ENCODE assay signal across 19 cellular contexts in the genomic region with DNA sequence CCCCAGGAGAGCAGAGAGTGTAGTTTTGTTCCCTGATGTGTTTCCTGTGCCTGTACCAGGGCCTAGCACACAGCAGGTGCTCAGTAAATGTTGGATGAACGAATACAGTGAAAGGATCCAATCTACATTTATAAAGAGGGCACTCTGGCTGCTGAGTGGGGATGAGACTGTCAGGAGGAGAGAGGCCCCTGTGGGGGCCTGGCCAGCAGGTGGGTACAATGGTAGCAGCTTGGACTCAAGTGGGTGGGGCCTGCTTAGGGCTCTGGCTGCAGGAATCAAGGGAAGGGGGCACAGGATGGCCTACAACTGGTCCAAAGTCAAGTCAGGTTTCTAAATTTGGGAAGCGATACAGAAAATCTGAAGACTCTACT.
A peak's percentile ranks its signal among the peaks of the same experiment; 100 is the strongest.
DNase-seq lines count a peak whose midpoint lies in the region; ATAC-seq, FAIRE-seq and TF ChIP-seq lines count a peak whose summit lies in the region.
"Had no signal": no experiment of that assay in that cellular context is flagged by ENCODE, and none has a peak within 500 bp of the region (broad histone marks: within the 10 kb centered on the region; RNA-seq: fewer than 3 reads in every experiment).

No MANE protein-coding gene starts in this region.

- H3K36me3 Mint-ChIP-seq in T-helper 1 cell treated with Interleukin-12 subunit alpha and Interleukin-12 subunit beta and Interleukin-4 antibody, amounts not matched to agents 30 μg/mL and 1 μg/mL, for 36 hours (ENCODE audit: low read depth) = peaks cover 8% of the 10 kb centered on the region
- H3K36me3 Mint-ChIP-seq in GM23338 (ENCODE audit: low read depth) = peaks cover 5% of the 10 kb centered on the region
- H3K36me3 Mint-ChIP-seq in astrocyte (ENCODE audit: low read depth, unreplicated experiment) = no peaks in the 10 kb centered on the region
- H3K36me3 Mint-ChIP-seq in nephron progenitor cell (ENCODE audit: low read depth) = no peaks in the 10 kb centered on the region

- H3K79me2 ChIP-seq in GM23338 (replicated peaks; ENCODE audit: insufficient read depth) (peaks cover 14% of the 10 kb centered on the region), astrocyte (ENCODE audit: insufficient read depth, low read length) (peaks cover 6% of the 10 kb centered on the region)

- H3K4me1 ChIP-seq in GM23338 (ENCODE audit: insufficient read depth) (peaks cover 37% of the 10 kb centered on the region), astrocyte (ENCODE audit: insufficient read depth, low read length) (peaks cover 17% of the 10 kb centered on the region)

- no peaks in the 10 kb centered on the region for H4K20me1 ChIP-seq in GM23338 (replicated peaks; ENCODE audit: insufficient read depth)
- peaks cover 18% of the 10 kb centered on the region for H4K20me1 ChIP-seq in astrocyte (ENCODE audit: insufficient read depth, low read length)

- no peaks in the 10 kb centered on the region for H3K9me2 ChIP-seq in GM23338 (ENCODE audit: insufficient read depth)

- in situ Hi-C loops in GM13977 (cut with MboI; ENCODE audit: low pct_unique_long_range_greater_than_20kb, low sequenced_read_pairs, unreplicated experiment) = no loop called here

- peak overlapping the region; percentile 13; the same call in 1 of the 2 replicates for H3K4me3 ChIP-seq in GM23338
- H3K4me3 ChIP-seq in astrocyte (ENCODE audit: insufficient read depth, low read depth, low read length) = no peak overlapping the region
- H3K4me3 ChIP-seq: lung, MG63, suprapubic skin had no signal

- H3K9ac ChIP-seq in astrocyte (ENCODE audit: low read length) = no peak overlapping the region

- TF ChIP-seq CTCF in GM23338 (conservative IDR thresholded peaks at IDR 0.05; ENCODE audit: low read depth in 2 of 2) = no peak
- no peak for TF ChIP-seq CTCF in astrocyte (IDR thresholded peaks at IDR 0.05; ENCODE audit: insufficient read depth, low read depth, low read length)
- TF ChIP-seq CTCF in nephron progenitor cell (IDR thresholded peaks at IDR 0.05) = no peak
- no peak for TF ChIP-seq CTCF in GM13977 (IDR thresholded peaks at IDR 0.05; ENCODE audit: extremely low read depth, insufficient read depth, missing control alignments)

- ATAC-seq in GM23338 = peak; percentile 56
- ATAC-seq in GM18498 (IDR thresholded peaks at IDR 0.05; ENCODE audit: unreplicated experiment) = no peak
- ATAC-seq: activated CD8-positive, alpha-beta T cell treated with anti-CD3 and anti-CD28 coated beads for 36 hours had no signal

- H3K4me3 Mint-ChIP-seq in T-helper 1 cell treated with Interleukin-12 subunit alpha and Interleukin-12 subunit beta and Interleukin-4 antibody, amounts not matched to agents 30 μg/mL and 1 μg/mL, for 36 hours = peak overlapping the region; percentile 55
- H3K4me3 Mint-ChIP-seq in GM23338 (peak overlapping the region; percentile 3; the same call in 1 of the 3 replicates), astrocyte (ENCODE audit: unreplicated experiment) (peak overlapping the region; percentile 8), nephron progenitor cell (peak overlapping the region; percentile 58)
- H3K4me3 Mint-ChIP-seq: activated CD8-positive, alpha-beta T cell treated with anti-CD3 and anti-CD28 coated beads for 36 hours had no signal

- H3K4me2 ChIP-seq in GM23338 (peak overlapping the region; percentile 16), astrocyte (ENCODE audit: low read length) (no peak overlapping the region)

- peaks cover 4% of the 10 kb centered on the region for H3K27me3 Mint-ChIP-seq in T-helper 1 cell treated with Interleukin-12 subunit alpha and Interleukin-12 subunit beta and Interleukin-4 antibody, amounts not matched to agents 30 μg/mL and 1 μg/mL, for 36 hours (ENCODE audit: low read depth)
- H3K27me3 Mint-ChIP-seq in GM23338 (ENCODE audit: insufficient read depth, low read depth, poor library complexity) (peaks cover 24% of the 10 kb centered on the region), astrocyte (ENCODE audit: low read depth, unreplicated experiment) (peaks cover 30% of the 10 kb centered on the region), nephron progenitor cell (ENCODE audit: low read depth, poor library complexity) (peaks cover 27% of the 10 kb centered on the region)
- H3K27me3 Mint-ChIP-seq: activated CD8-positive, alpha-beta T cell treated with anti-CD3 and anti-CD28 coated beads for 36 hours had no signal

- no peak for DNase-seq in T-helper 1 cell
- DNase-seq in GM23338 (ENCODE audit: low spot score) = peak; percentile 60
- no peak for DNase-seq in astrocyte (ENCODE audit: low read depth)
- no peak for DNase-seq in nephron progenitor cell
- no peak for DNase-seq in GM13977 (ENCODE audit: low spot score)
- no peak for DNase-seq in Ammon's horn (ENCODE audit: low spot score)
- DNase-seq: activated CD8-positive, alpha-beta T cell treated with anti-CD3 and anti-CD28 coated beads for 36 hours; anterior cingulate cortex; C1 segment of cervical spinal cord; DMS53; MG63; NCI-H1694; small intestine; SW 1271 had no signal

- H3K9me3 Mint-ChIP-seq in T-helper 1 cell treated with Interleukin-12 subunit alpha and Interleukin-12 subunit beta and Interleukin-4 antibody, amounts not matched to agents 30 μg/mL and 1 μg/mL, for 36 hours = peaks cover 5% of the 10 kb centered on the region
- H3K9me3 Mint-ChIP-seq in GM23338 (peaks cover 8% of the 10 kb centered on the region), astrocyte (ENCODE audit: unreplicated experiment) (peaks cover 6% of the 10 kb centered on the region), nephron progenitor cell (peaks cover 5% of the 10 kb centered on the region)
- H3K9me3 Mint-ChIP-seq: activated CD8-positive, alpha-beta T cell treated with anti-CD3 and anti-CD28 coated beads for 36 hours had no signal

- H3K27ac ChIP-seq in GM23338 (ENCODE audit: low read depth) = peak overlapping the region; percentile 56; the same call in 1 of the 2 replicates
- no peak overlapping the region for H3K27ac ChIP-seq in astrocyte (ENCODE audit: low read depth, low read length)
- H3K27ac ChIP-seq: suprapubic skin had no signal

- H3K27me3 ChIP-seq in GM23338 (ENCODE audit: insufficient read depth) = peaks cover 16% of the 10 kb centered on the region
- no peaks in the 10 kb centered on the region for H3K27me3 ChIP-seq in astrocyte (ENCODE audit: insufficient read depth, low read length)
- H3K27me3 ChIP-seq: MG63, suprapubic skin had no signal

- H3F3A ChIP-seq in GM23338 (replicated peaks; ENCODE audit: low read depth) = peaks cover 21% of the 10 kb centered on the region

- H2AFZ ChIP-seq in GM23338 (peak overlapping the region; percentile 29; the same call in 1 of the 2 replicates), astrocyte (ENCODE audit: low read depth, low read length) (no peak overlapping the region)

- no peaks in the 10 kb centered on the region for H3K9me3 ChIP-seq in astrocyte (ENCODE audit: insufficient read depth, low read depth, low read length)
- H3K9me3 ChIP-seq: MG63, suprapubic skin had no signal

- H3K4me1 Mint-ChIP-seq in T-helper 1 cell treated with Interleukin-12 subunit alpha and Interleukin-12 subunit beta and Interleukin-4 antibody, amounts not matched to agents 30 μg/mL and 1 μg/mL, for 36 hours (ENCODE audit: low read depth) = peaks cover 26% of the 10 kb centered on the region
- H3K4me1 Mint-ChIP-seq in GM23338 = peaks cover 27% of the 10 kb centered on the region
- H3K4me1 Mint-ChIP-seq in astrocyte (ENCODE audit: low read depth, unreplicated experiment) = peaks cover 14% of the 10 kb centered on the region
- H3K4me1 Mint-ChIP-seq in nephron progenitor cell = peaks cover 36% of the 10 kb centered on the region

- no peak for FAIRE-seq in astrocyte (lab: Jason Lieb, UNC)
- FAIRE-seq: A204.1, small intestine had no signal

- no peak overlapping the region for H3K27ac Mint-ChIP-seq in T-helper 1 cell treated with Interleukin-12 subunit alpha and Interleukin-12 subunit beta and Interleukin-4 antibody, amounts not matched to agents 30 μg/mL and 1 μg/mL, for 36 hours
- peak overlapping the region; percentile 36 for H3K27ac Mint-ChIP-seq in GM23338
- H3K27ac Mint-ChIP-seq in astrocyte (ENCODE audit: unreplicated experiment) = no peak overlapping the region
- H3K27ac Mint-ChIP-seq in nephron progenitor cell = no peak overlapping the region
- H3K27ac Mint-ChIP-seq: activated CD8-positive, alpha-beta T cell treated with anti-CD3 and anti-CD28 coated beads for 36 hours had no signal

- H3K36me3 ChIP-seq in GM23338 (ENCODE audit: insufficient read depth) (no peaks in the 10 kb centered on the region), astrocyte (ENCODE audit: insufficient read depth, low read length) (no peaks in the 10 kb centered on the region)
- H3K36me3 ChIP-seq: MG63, suprapubic skin had no signal

Comparison
In these comparisons a context has a peak if more than half of its experiments do, and no peak if none do; other contexts are left out.
1. H3K4me3 Mint-ChIP-seq: peak in every context shown above with its lines; median percentile 58 in nephron progenitor cell; 55 in T-helper 1 cell treated with Interleukin-12 subunit alpha and Interleukin-12 subunit beta and Interleukin-4 antibody, amounts not matched to agents 30 μg/mL and 1 μg/mL, for 36 hours; 8 in astrocyte; 3 in GM23338.